ENCODE assay signal across 1 cellular context in genomic region chr1:155241069-155241679, GRCh38.
TF ChIP-seq lines count a peak whose summit lies in the region.

No MANE protein-coding gene starts in this region.

TF ChIP-seq in HepG2, 621 proteins besides CTCF, POLR2A, EP300 and RAD21 (continues in another document):
- TF ChIP-seq ZFP36L2 (CRISPR knock-in tag; IDR thresholded peaks at IDR 0.05) (no peak), ZBTB20 (CRISPR knock-in tag; IDR thresholded peaks at IDR 0.05; ENCODE audit: borderline replicate concordance, low read depth) (no peak), CBFB (CRISPR knock-in tag; IDR thresholded peaks at IDR 0.05) (0 out of 2 replicates have a peak, but pooled peaks have one; percentile 28), RBAK (CRISPR knock-in tag; IDR thresholded peaks at IDR 0.05) (no peak), ZNF589 (CRISPR knock-in tag; conservative IDR thresholded peaks at IDR 0.05) (no peak), ZNF317 (CRISPR knock-in tag; IDR thresholded peaks at IDR 0.05) (0 out of 2 replicates have a peak, but pooled peaks have one; percentile 39), KDM5A (IDR thresholded peaks at IDR 0.05; ENCODE audit: borderline replicate concordance, low read length) (peak; percentile 96), SMC3 (IDR thresholded peaks at IDR 0.05; ENCODE audit: low read length) (no peak), ZNF275 (CRISPR knock-in tag; IDR thresholded peaks at IDR 0.05; ENCODE audit: borderline replicate concordance) (no peak), AHR (CRISPR knock-in tag; IDR thresholded peaks at IDR 0.05) (no peak), MNT (IDR thresholded peaks at IDR 0.05) (peak; percentile 74), STAG1 (CRISPR knock-in tag; IDR thresholded peaks at IDR 0.05) (no peak), ARHGAP35 (CRISPR knock-in tag; IDR thresholded peaks at IDR 0.05; ENCODE audit: borderline replicate concordance) (no peak), HES4 (CRISPR knock-in tag; IDR thresholded peaks at IDR 0.05; ENCODE audit: borderline replicate concordance) (no peak), ZNF30 (CRISPR knock-in tag; IDR thresholded peaks at IDR 0.05) (no peak), MAFF (IDR thresholded peaks at IDR 0.05; ENCODE audit: low read depth, low read length) (no peak), YY1 (IDR thresholded peaks at IDR 0.05; ENCODE audit: insufficient read depth, insufficient replicate concordance, low read depth, low read length) (peak; percentile 94), KLF12 (CRISPR knock-in tag; IDR thresholded peaks at IDR 0.05; ENCODE audit: borderline replicate concordance) (0 out of 2 replicates have a peak, but pooled peaks have one; percentile 34), ZNF7 (CRISPR knock-in tag; IDR thresholded peaks at IDR 0.05) (no peak), CREM (IDR thresholded peaks at IDR 0.05) (peak; percentile 83), CREM (CRISPR knock-in tag; IDR thresholded peaks at IDR 0.05) (no peak), ZXDC (CRISPR knock-in tag; IDR thresholded peaks at IDR 0.05) (no peak), TOE1 (CRISPR knock-in tag; IDR thresholded peaks at IDR 0.05) (no peak), ZNF563 (CRISPR knock-in tag; IDR thresholded peaks at IDR 0.05) (no peak), PAX8 (CRISPR knock-in tag; IDR thresholded peaks at IDR 0.05; ENCODE audit: borderline replicate concordance) (no peak), DMAP1 (CRISPR knock-in tag; IDR thresholded peaks at IDR 0.05) (peak; percentile 41; the same call in 1 of the 2 replicates), YEATS4 (CRISPR knock-in tag; IDR thresholded peaks at IDR 0.05; ENCODE audit: borderline replicate concordance) (peak; percentile 47; the same call in 1 of the 2 replicates), ZNF816 (CRISPR knock-in tag; IDR thresholded peaks at IDR 0.05; ENCODE audit: borderline replicate concordance) (no peak), ZNF720 (CRISPR knock-in tag; IDR thresholded peaks at IDR 0.05) (no peak), FOXK2 (IDR thresholded peaks at IDR 0.05) (no peak), PPARG (CRISPR knock-in tag; conservative IDR thresholded peaks at IDR 0.05) (peak; percentile 40; the same call in 1 of the 2 replicates), FOXO4 (CRISPR knock-in tag; conservative IDR thresholded peaks at IDR 0.05) (no peak), ZBTB46 (CRISPR knock-in tag; IDR thresholded peaks at IDR 0.05; ENCODE audit: borderline replicate concordance) (no peak), KAT7 (CRISPR knock-in tag; IDR thresholded peaks at IDR 0.05; ENCODE audit: borderline replicate concordance) (no peak), NFAT5 (CRISPR knock-in tag; IDR thresholded peaks at IDR 0.05) (no peak), TOPORS (CRISPR knock-in tag; IDR thresholded peaks at IDR 0.05) (no peak), ZNF3 (CRISPR knock-in tag; IDR thresholded peaks at IDR 0.05) (no peak), PCBP2 (optimal IDR thresholded peaks at IDR 0.05; ENCODE audit: low read depth, low read length, poor library complexity, severe bottlenecking) (no peak), ZNF354B (CRISPR knock-in tag; IDR thresholded peaks at IDR 0.05) (no peak), ZNF660 (CRISPR knock-in tag; IDR thresholded peaks at IDR 0.05; ENCODE audit: borderline replicate concordance, low read depth) (no peak)
- TF ChIP-seq, protein P1, sequence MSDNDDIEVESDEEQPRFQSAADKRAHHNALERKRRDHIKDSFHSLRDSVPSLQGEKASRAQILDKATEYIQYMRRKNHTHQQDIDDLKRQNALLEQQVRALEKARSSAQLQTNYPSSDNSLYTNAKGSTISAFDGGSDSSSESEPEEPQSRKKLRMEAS (IDR thresholded peaks at IDR 0.05) = peak; percentile 59
- TF ChIP-seq, protein P2, sequence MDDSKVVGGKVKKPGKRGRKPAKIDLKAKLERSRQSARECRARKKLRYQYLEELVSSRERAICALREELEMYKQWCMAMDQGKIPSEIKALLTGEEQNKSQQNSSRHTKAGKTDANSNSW (CRISPR knock-in tag; IDR thresholded peaks at IDR 0.05; ENCODE audit: borderline replicate concordance) = no peak
- TF ChIP-seq, protein P3, sequence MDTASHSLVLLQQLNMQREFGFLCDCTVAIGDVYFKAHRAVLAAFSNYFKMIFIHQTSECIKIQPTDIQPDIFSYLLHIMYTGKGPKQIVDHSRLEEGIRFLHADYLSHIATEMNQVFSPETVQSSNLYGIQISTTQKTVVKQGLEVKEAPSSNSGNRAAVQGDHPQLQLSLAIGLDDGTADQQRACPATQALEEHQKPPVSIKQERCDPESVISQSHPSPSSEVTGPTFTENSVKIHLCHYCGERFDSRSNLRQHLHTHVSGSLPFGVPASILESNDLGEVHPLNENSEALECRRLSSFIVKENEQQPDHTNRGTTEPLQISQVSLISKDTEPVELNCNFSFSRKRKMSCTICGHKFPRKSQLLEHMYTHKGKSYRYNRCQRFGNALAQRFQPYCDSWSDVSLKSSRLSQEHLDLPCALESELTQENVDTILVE (CRISPR knock-in tag; IDR thresholded peaks at IDR 0.05) = peak; percentile 34; the same call in 1 of the 2 replicates
- TF ChIP-seq, protein P4, sequence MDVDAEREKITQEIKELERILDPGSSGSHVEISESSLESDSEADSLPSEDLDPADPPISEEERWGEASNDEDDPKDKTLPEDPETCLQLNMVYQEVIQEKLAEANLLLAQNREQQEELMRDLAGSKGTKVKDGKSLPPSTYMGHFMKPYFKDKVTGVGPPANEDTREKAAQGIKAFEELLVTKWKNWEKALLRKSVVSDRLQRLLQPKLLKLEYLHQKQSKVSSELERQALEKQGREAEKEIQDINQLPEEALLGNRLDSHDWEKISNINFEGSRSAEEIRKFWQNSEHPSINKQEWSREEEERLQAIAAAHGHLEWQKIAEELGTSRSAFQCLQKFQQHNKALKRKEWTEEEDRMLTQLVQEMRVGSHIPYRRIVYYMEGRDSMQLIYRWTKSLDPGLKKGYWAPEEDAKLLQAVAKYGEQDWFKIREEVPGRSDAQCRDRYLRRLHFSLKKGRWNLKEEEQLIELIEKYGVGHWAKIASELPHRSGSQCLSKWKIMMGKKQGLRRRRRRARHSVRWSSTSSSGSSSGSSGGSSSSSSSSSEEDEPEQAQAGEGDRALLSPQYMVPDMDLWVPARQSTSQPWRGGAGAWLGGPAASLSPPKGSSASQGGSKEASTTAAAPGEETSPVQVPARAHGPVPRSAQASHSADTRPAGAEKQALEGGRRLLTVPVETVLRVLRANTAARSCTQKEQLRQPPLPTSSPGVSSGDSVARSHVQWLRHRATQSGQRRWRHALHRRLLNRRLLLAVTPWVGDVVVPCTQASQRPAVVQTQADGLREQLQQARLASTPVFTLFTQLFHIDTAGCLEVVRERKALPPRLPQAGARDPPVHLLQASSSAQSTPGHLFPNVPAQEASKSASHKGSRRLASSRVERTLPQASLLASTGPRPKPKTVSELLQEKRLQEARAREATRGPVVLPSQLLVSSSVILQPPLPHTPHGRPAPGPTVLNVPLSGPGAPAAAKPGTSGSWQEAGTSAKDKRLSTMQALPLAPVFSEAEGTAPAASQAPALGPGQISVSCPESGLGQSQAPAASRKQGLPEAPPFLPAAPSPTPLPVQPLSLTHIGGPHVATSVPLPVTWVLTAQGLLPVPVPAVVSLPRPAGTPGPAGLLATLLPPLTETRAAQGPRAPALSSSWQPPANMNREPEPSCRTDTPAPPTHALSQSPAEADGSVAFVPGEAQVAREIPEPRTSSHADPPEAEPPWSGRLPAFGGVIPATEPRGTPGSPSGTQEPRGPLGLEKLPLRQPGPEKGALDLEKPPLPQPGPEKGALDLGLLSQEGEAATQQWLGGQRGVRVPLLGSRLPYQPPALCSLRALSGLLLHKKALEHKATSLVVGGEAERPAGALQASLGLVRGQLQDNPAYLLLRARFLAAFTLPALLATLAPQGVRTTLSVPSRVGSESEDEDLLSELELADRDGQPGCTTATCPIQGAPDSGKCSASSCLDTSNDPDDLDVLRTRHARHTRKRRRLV (CRISPR knock-in tag; IDR thresholded peaks at IDR 0.05) = no peak
